Comparison of ENCODE assay signal across 9 cellular contexts in the genomic region with DNA sequence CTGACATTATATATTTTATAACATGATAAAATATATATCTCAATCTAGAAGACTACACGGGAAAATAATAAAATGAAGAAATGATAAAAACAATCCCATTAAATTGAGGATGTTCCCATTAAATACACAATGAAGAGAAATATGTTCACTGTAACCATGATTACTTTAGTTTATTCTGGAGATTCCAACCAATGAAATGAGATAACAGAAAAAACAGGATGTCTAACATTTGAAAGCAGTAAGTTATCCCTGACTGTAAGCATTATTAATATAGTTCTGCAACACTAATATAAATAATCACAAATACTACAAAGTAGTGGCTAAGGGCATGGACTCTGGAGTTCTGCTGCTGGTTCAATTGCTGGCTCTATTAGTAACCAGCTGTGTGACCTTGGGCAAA.
"Had no signal": no experiment of that assay in that cellular context is flagged by ENCODE, and none has a peak within 500 bp of the region (broad histone marks: within the 10 kb centered on the region; RNA-seq: fewer than 3 reads in every experiment).

No MANE protein-coding gene starts in this region.

- H3K36me3 Mint-ChIP-seq: IgD-negative memory B cell had no signal

- H3K4me3 ChIP-seq: GM23248, HAP-1 had no signal

- H3K9me3 Mint-ChIP-seq: HFFc6 had no signal

- H3K4me3 Mint-ChIP-seq: HFFc6, IgD-negative memory B cell had no signal

- H3K36me3 ChIP-seq: HAP-1 had no signal

- H3K4me1 Mint-ChIP-seq: IgD-negative memory B cell had no signal

- DNase-seq: GOT3, H7 had no signal

- FAIRE-seq: HepG2 had no signal

- H2AFZ ChIP-seq: GM23248 had no signal

- H3K9me3 ChIP-seq: HAP-1 had no signal

- ATAC-seq: HCT116, HepG2 had no signal

- H3K27ac Mint-ChIP-seq: HFFc6, IgD-negative memory B cell had no signal

- H3K27ac ChIP-seq: GM23248, HL-60 had no signal

- H3K9ac ChIP-seq: GM23248 had no signal
